10 cellular contexts compared by ENCODE assay signal in genomic region chr13:32415019-32415418, GRCh38. TPM values are rescaled to one million over a fixed set of nuclear protein-coding genes. Genes with fewer than 3 reads are reported as not detected.
DNase-seq lines count a peak whose midpoint lies in the region; ATAC-seq, FAIRE-seq and TF ChIP-seq lines count a peak whose summit lies in the region.
"Had no signal": no experiment of that assay in that cellular context is flagged by ENCODE, and none has a peak within 500 bp of the region (broad histone marks: within the 10 kb centered on the region; RNA-seq: fewer than 3 reads in every experiment).

No MANE protein-coding gene starts in this region.

- H3K4me3 ChIP-seq in K562: no peak overlapping the region
- H3K4me3 ChIP-seq in gastrocnemius medialis: no peak overlapping the region
- H3K4me3 ChIP-seq: MG63 had no signal

- no peak for TF ChIP-seq EP300 in K562 (IDR thresholded peaks at IDR 0.05; ENCODE audit: low read length)

- H3K9me3 Mint-ChIP-seq in natural killer cell treated with Interleukin-12 subunit alpha and Interleukin-12 subunit beta and Interleukin-15 and Interleukin-18, amount 100 ng/mL, for 72 hours: peaks cover 2% of the 10 kb centered on the region

- TF ChIP-seq CTCF in K562 (IDR thresholded peaks at IDR 0.05 in 2 of 3, conservative IDR thresholded peaks at IDR 0.05 in 1 of 3; ENCODE audit: insufficient read depth in 2 of 3, low read depth in 1 of 3, low read length in 3 of 3): peak; percentile 52 to 66 (median 66)
- TF ChIP-seq CTCF in gastrocnemius medialis (IDR thresholded peaks at IDR 0.05 in 4 of 5, conservative IDR thresholded peaks at IDR 0.05 in 1 of 5): peak in 1 of 5 experiments; percentile 32

- no peaks in the 10 kb centered on the region for H3K9me3 ChIP-seq in K562 (replicated peaks; ENCODE audit: control insufficient read depth, insufficient read depth, low read depth, low read length)
- H3K9me3 ChIP-seq in gastrocnemius medialis: no peaks in the 10 kb centered on the region
- H3K9me3 ChIP-seq: MG63 had no signal

- TF ChIP-seq POLR2A in K562 (conservative IDR thresholded peaks at IDR 0.05) (no peak), gastrocnemius medialis (IDR thresholded peaks at IDR 0.05) (no peak)

- peak; percentile 91 for ATAC-seq in K562
- ATAC-seq in natural killer cell treated with Interleukin-12 subunit alpha and Interleukin-12 subunit beta and Interleukin-15 and Interleukin-18, amount 100 ng/mL, for 72 hours: peak; percentile 60 to 69
- ATAC-seq in GM18519 (IDR thresholded peaks at IDR 0.05; ENCODE audit: low FRiP score, unreplicated experiment): no peak
- no peak for ATAC-seq in gastrocnemius medialis

- FAIRE-seq in K562 (lab: Jason Lieb, UNC): peak; percentile 15

- peaks cover 6 to 7% of the 10 kb centered on the region in 2 donors for H3K4me1 Mint-ChIP-seq in natural killer cell treated with Interleukin-12 subunit alpha and Interleukin-12 subunit beta and Interleukin-15 and Interleukin-18, amount 100 ng/mL, for 72 hours (ENCODE audit: low read depth in 2 of 2)

- no peak overlapping the region for H3K27ac Mint-ChIP-seq in natural killer cell treated with Interleukin-12 subunit alpha and Interleukin-12 subunit beta and Interleukin-15 and Interleukin-18, amount 100 ng/mL, for 72 hours

- no TSS peak for BruUV-seq in K562 (replicated peaks; lab: Mats Ljungman, UMichigan)

- TF ChIP-seq RAD21 in K562 (CRISPR knock-in tag; conservative IDR thresholded peaks at IDR 0.05 in 1 of 2, IDR thresholded peaks at IDR 0.05 in 1 of 2): peak in 1 of 2 experiments; percentile 34; a peak in 1 of 4 replicates

- H3K27ac ChIP-seq in K562 (ENCODE audit: extremely low read depth, low read depth, low read length) (no peak overlapping the region), gastrocnemius medialis (no peak overlapping the region)

- intact Hi-C loops in K562 (cut with micrococcal nuclease): no loop called here
- intact Hi-C loops in gastrocnemius medialis (cut with DNase I; ENCODE audit: low total_unique reads): no loop called here

- H3K27me3 ChIP-seq in K562 (ENCODE audit: control insufficient read depth in 2 of 2, insufficient read depth in 2 of 2, low read length in 2 of 2) (no peaks in the 10 kb centered on the region), gastrocnemius medialis (no peaks in the 10 kb centered on the region)
- H3K27me3 ChIP-seq: MG63 had no signal

- H3K4me2 ChIP-seq in K562 (ENCODE audit: insufficient read depth, low read length): no peak overlapping the region

- CTCF ChIA-PET in K562 (lab: Yijun Ruan, JAX; ENCODE audit: low intra/inter-chr PET ratio): no interaction called here

- POLR2A ChIA-PET in K562 (lab: Yijun Ruan, JAX): no interaction called here

- H3K4me1 ChIP-seq in K562 (replicated peaks in 1 of 2; ENCODE audit: control insufficient read depth in 2 of 2, insufficient read depth in 2 of 2, low read length in 2 of 2): no peaks in the 10 kb centered on the region
- no peaks in the 10 kb centered on the region for H3K4me1 ChIP-seq in gastrocnemius medialis

- H3K9ac ChIP-seq in K562 (ENCODE audit: insufficient read depth in 1 of 2, low read depth in 2 of 2, low read length in 2 of 2): no peak overlapping the region

- H3K36me3 ChIP-seq in K562 (ENCODE audit: control insufficient read depth, insufficient read depth, low read length): no peaks in the 10 kb centered on the region
- no peaks in the 10 kb centered on the region for H3K36me3 ChIP-seq in gastrocnemius medialis
- H3K36me3 ChIP-seq: MG63 had no signal

- no peak overlapping the region for H3K4me3 Mint-ChIP-seq in natural killer cell treated with Interleukin-12 subunit alpha and Interleukin-12 subunit beta and Interleukin-15 and Interleukin-18, amount 100 ng/mL, for 72 hours

- H4K20me1 ChIP-seq in K562 (replicated peaks; ENCODE audit: control insufficient read depth, insufficient read depth, low read length): no peaks in the 10 kb centered on the region

- peaks cover 17% of the 10 kb centered on the region for H3K36me3 Mint-ChIP-seq in natural killer cell treated with Interleukin-12 subunit alpha and Interleukin-12 subunit beta and Interleukin-15 and Interleukin-18, amount 100 ng/mL, for 72 hours

- DNase-seq in NK-92 treated with Interleukin-12 subunit alpha and Interleukin-12 subunit beta, amount 100 ng/mL, for 24 hours (lab: John Stamatoyannopoulos, UW): peak; percentile 5
- DNase-seq in NK-92 (lab: John Stamatoyannopoulos, UW; ENCODE audit: unreplicated experiment) (no peak), LHCN-M2 (ENCODE audit: low read depth) (peak; percentile 28), K562 (ENCODE audit: extremely low read depth in 1 of 4, low spot score in 3 of 4) (peak in 3 of 4 experiments; percentile 11 to 35 (median 25)), Ammon's horn (ENCODE audit: low spot score) (no peak), gastrocnemius medialis (no peak)
- no peak for DNase-seq in natural killer cell treated with Interleukin-12 subunit alpha and Interleukin-12 subunit beta and Interleukin-15 and Interleukin-18, amount 100 ng/mL, for 72 hours (ENCODE audit: low spot score)
- DNase-seq: amniotic stem cell, MG63 had no signal

- no peaks in the 10 kb centered on the region for H3K9me1 ChIP-seq in K562 (ENCODE audit: control insufficient read depth, insufficient read depth, low read length)

- H2AFZ ChIP-seq in K562 (ENCODE audit: low read depth, low read length): no peak overlapping the region; the same call in 1 of the 2 replicates

- in situ Hi-C loops in K562 (cut with MboI) (no loop called here), gastrocnemius medialis (cut with MboI; ENCODE audit: low sequenced_read_pairs in 4 of 4) (no loop called here)

- H3K27me3 Mint-ChIP-seq in natural killer cell treated with Interleukin-12 subunit alpha and Interleukin-12 subunit beta and Interleukin-15 and Interleukin-18, amount 100 ng/mL, for 72 hours: no peaks in the 10 kb centered on the region

- no peaks in the 10 kb centered on the region for H3K79me2 ChIP-seq in K562 (ENCODE audit: control insufficient read depth, insufficient read depth, low read length)

TF ChIP-seq in K562, 482 proteins besides CTCF, POLR2A, EP300 and RAD21:
- peak in 1 of 3 experiments; percentile 69 for TF ChIP-seq YY1 (IDR thresholded peaks at IDR 0.05; ENCODE audit: borderline replicate concordance in 1 of 3, control insufficient read depth in 1 of 3, extremely low read depth in 1 of 3, insufficient read depth in 3 of 3, insufficient read length in 1 of 3, insufficient replicate concordance in 2 of 3, low read depth in 1 of 3, low read length in 2 of 3)
- TF ChIP-seq SAFB (IDR thresholded peaks at IDR 0.05; ENCODE audit: borderline replicate concordance, low read depth, low read length): no peak

RNA-seq across cellular contexts. Expression of gene N4BP2L1, which starts 12.9 kb away (rescaled TPM):
- total RNA-seq in LHCN-M2 (2014; rRNA removed): 0.19 and 2.1 TPM in 2 replicates
- 0.52 TPM for polyA plus RNA-seq in LHCN-M2 (2012)
- total RNA-seq in K562 (2011; cell fraction: chromatin; rRNA removed; ENCODE audit: low replicate concordance): 0.49 TPM in 1 of 2 replicates, not detected in the other
- total RNA-seq in K562 (2011; cell fraction: nucleolus; rRNA removed): 0.17 TPM in 1 of 2 replicates, not detected in the other
- total RNA-seq in K562 (2011; cell fraction: nucleoplasm; rRNA removed): 0.51 and 0.53 TPM in 2 replicates
- not detected in 2 replicates for total RNA-seq in K562 (2014; rRNA removed)
- total RNA-seq in K562 (2014; rRNA removed; fragmentation: Illumina TruSeq; extraction: Trizol): 0.11 and 0.35 TPM in 2 replicates
- 0.23 and 0.33 TPM in 2 replicates for total RNA-seq in K562 (2015; rRNA removed; fragmentation: Illumina TruSeq; extraction: Trizol)
- 0.29 and 0.36 TPM in 2 replicates for total RNA-seq in K562 (2021)
- 0.11 TPM in 2 replicates for polyA plus RNA-seq in K562 (2011; rRNA removed)
- polyA plus RNA-seq in K562 (2011; cell fraction: cytosol; rRNA removed): 0.01 TPM in 1 of 2 replicates, not detected in the other
- 0.20 and 0.41 TPM in 2 replicates for polyA plus RNA-seq in K562 (2011; cell fraction: nucleus; rRNA removed)
- 0.14 and 0.39 TPM in 2 replicates for polyA plus RNA-seq in K562 (2012)
- polyA plus RNA-seq in K562 (2014; fragmentation: Illumina TruSeq; extraction: Trizol): 0.06 TPM in 2 replicates
- under 1 TPM; 0.11 to 0.20 TPM for polyA plus RNA-seq in K562 (2014; fragmentation: Nextera tagmentation; extraction: Ambion mirVana)
- 0.11 and 0.24 TPM in 2 replicates for polyA plus RNA-seq in K562 (2014; rRNA removed)
- 0.15 TPM in 1 of 2 replicates, not detected in the other for polyA minus RNA-seq in K562 (2011; rRNA and poly(A)+ RNA removed)
- not detected in 2 replicates for polyA minus RNA-seq in K562 (2011; cell fraction: cytosol; rRNA and poly(A)+ RNA removed)
- not detected in 2 replicates for polyA minus RNA-seq in K562 (2011; cell fraction: nucleus; rRNA and poly(A)+ RNA removed)
- total RNA-seq in natural killer cell treated with Interleukin-12 subunit alpha and Interleukin-12 subunit beta and Interleukin-15 and Interleukin-18, amount 100 ng/mL, for 72 hours: 10 to 100 TPM; 14.6 to 23.9 TPM
- total RNA-seq in gastrocnemius medialis: 1 to 10 TPM; 6.5 to 10.0 (median 7.2) TPM

Comparison
In these comparisons a context has a peak if more than half of its experiments do, and no peak if none do; other contexts are left out.
1. DNase-seq: peak in NK-92 treated with Interleukin-12 subunit alpha and Interleukin-12 subunit beta, amount 100 ng/mL, for 24 hours (single experiment), LHCN-M2 (single experiment) and K562 (3 of 4); none in NK-92 (single experiment), natural killer cell treated with Interleukin-12 subunit alpha and Interleukin-12 subunit beta and Interleukin-15 and Interleukin-18, amount 100 ng/mL, for 72 hours (single experiment), Ammon's horn (single experiment) and gastrocnemius medialis (0 of 2).
2. ATAC-seq: peak in K562 (single experiment) and natural killer cell treated with Interleukin-12 subunit alpha and Interleukin-12 subunit beta and Interleukin-15 and Interleukin-18, amount 100 ng/mL, for 72 hours (2 of 2); none in GM18519 (single experiment) and gastrocnemius medialis (0 of 2).